ENCODE assay signal across 1 cellular context in genomic region chr5:140576776-140577201, GRCh38.
TF ChIP-seq lines count a peak whose summit lies in the region.

No MANE protein-coding gene starts in this region.

TF ChIP-seq in A549, 52 proteins besides CTCF, POLR2A, EP300 and RAD21 (continued from another document):
- TF ChIP-seq HOXA7 (CRISPR knock-in tag; IDR thresholded peaks at IDR 0.05) (no peak), CHD2 (IDR thresholded peaks at IDR 0.05; ENCODE audit: low read length, partially characterized antibody) (no peak), ELK1 (IDR thresholded peaks at IDR 0.05; ENCODE audit: low read depth, low read length) (no peak), HOXB13 (CRISPR knock-in tag; IDR thresholded peaks at IDR 0.05; ENCODE audit: low read depth) (no peak), FOXS1 (CRISPR knock-in tag; IDR thresholded peaks at IDR 0.05) (no peak), MYC (IDR thresholded peaks at IDR 0.05; ENCODE audit: borderline replicate concordance, low read length) (no peak), PBX3 (IDR thresholded peaks at IDR 0.05) (no peak), CBX2 (IDR thresholded peaks at IDR 0.05; ENCODE audit: borderline replicate concordance, low read depth) (no peak), MAX (IDR thresholded peaks at IDR 0.05) (no peak), MAZ (IDR thresholded peaks at IDR 0.05; ENCODE audit: borderline replicate concordance, low read depth, low read length) (no peak), CHD4 (IDR thresholded peaks at IDR 0.05; ENCODE audit: borderline replicate concordance) (no peak), ZNF302 (CRISPR knock-in tag; IDR thresholded peaks at IDR 0.05) (no peak), BHLHE40 (IDR thresholded peaks at IDR 0.05; ENCODE audit: low read depth, low read length) (no peak), SMC3 (IDR thresholded peaks at IDR 0.05) (no peak)
TF ChIP-seq in A549: peak in this region for 0.
